Comparison of ENCODE assay signal across 20 cellular contexts in the genomic region with DNA sequence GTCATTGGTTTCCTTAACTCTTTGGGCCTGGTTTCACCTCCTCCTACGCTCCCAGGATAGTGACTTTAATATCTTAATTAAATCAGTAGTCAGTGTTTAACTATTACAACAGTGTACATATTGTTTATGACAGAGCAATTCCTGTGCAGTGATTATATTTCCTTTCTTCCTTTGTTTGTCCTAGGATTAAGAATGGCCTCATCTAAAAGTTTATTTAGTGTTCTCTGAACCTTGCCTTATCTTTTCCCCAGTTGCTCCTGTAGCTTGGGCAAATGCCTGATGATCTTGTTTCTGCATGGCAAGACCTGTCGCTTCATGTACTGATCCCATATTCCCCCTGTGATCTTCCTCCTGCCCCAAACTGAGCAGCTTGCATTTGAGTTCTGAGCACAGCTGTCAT.
A peak's percentile ranks its signal among the peaks of the same experiment; 100 is the strongest.
DNase-seq lines count a peak whose midpoint lies in the region; ATAC-seq and TF ChIP-seq lines count a peak whose summit lies in the region.
"Had no signal": no experiment of that assay in that cellular context is flagged by ENCODE, and none has a peak within 500 bp of the region (broad histone marks: within the 10 kb centered on the region; RNA-seq: fewer than 3 reads in every experiment).

No MANE protein-coding gene starts in this region.

- ATAC-seq in RWPE2 (ENCODE audit: low read depth) = peak; percentile 77
- ATAC-seq in left colon = peak; percentile 95
- ATAC-seq in GM21390 (IDR thresholded peaks at IDR 0.05; ENCODE audit: unreplicated experiment) = no peak

- H3K27ac ChIP-seq in RWPE2 (ENCODE audit: poor library complexity, severe bottlenecking) = no peak overlapping the region
- H3K27ac ChIP-seq: adrenal gland, cardiac muscle cell, left ventricle myocardium inferior had no signal

- no peak overlapping the region for H3K4me3 ChIP-seq in RWPE2 (ENCODE audit: severe bottlenecking)
- H3K4me3 ChIP-seq: adrenal gland, cardiac muscle cell, left ventricle myocardium inferior had no signal

- no peaks in the 10 kb centered on the region for H3K36me3 ChIP-seq in RWPE2 (ENCODE audit: low read depth)
- H3K36me3 ChIP-seq: adrenal gland, cardiac muscle cell, left ventricle myocardium inferior had no signal

- DNase-seq in DMS53 (lab: John Stamatoyannopoulos, UW) (peak; percentile 50), M059J (ENCODE audit: low read depth) (peak; percentile 22), RWPE2 (ENCODE audit: low spot score) (no peak), left colon (no peak), cortex of kidney (lab: John Stamatoyannopoulos, UW) (no peak), amniotic stem cell (lab: John Stamatoyannopoulos, UW) (no peak)
- DNase-seq: activated naive CD4-positive, alpha-beta T cell; activated T-cell treated with anti-CD3 and anti-CD28 coated beads, Interleukin-2, amount 50 U/mL, for 1 hour; adrenal gland; CD4-positive, alpha-beta T cell; DMS153; GDM1; left ventricle myocardium inferior; NCI-H1105; NCI-H2107; NCI-H774; OCI-M1; SHP77 treated with DMSO at 0.1 percent for 48 hours had no signal

- H3K27me3 ChIP-seq in RWPE2 (ENCODE audit: insufficient read depth, poor library complexity, severe bottlenecking) = no peaks in the 10 kb centered on the region
- H3K27me3 ChIP-seq: adrenal gland, cardiac muscle cell had no signal

- H3K9me3 ChIP-seq in RWPE2 (ENCODE audit: severe bottlenecking) = no peaks in the 10 kb centered on the region
- H3K9me3 ChIP-seq: adrenal gland, left ventricle myocardium inferior had no signal

- H3K4me1 ChIP-seq in RWPE2 (ENCODE audit: insufficient read depth, poor library complexity, severe bottlenecking) = peaks cover 3% of the 10 kb centered on the region
- H3K4me1 ChIP-seq: adrenal gland had no signal

- intact Hi-C loops in left colon (cut with DNase I, micrococcal nuclease) = no loop called here

- no peak for TF ChIP-seq CTCF in RWPE2 (IDR thresholded peaks at IDR 0.05; ENCODE audit: poor library complexity, severe bottlenecking)

Comparison
In these comparisons a context has a peak if more than half of its experiments do, and no peak if none do; other contexts are left out.
1. DNase-seq: peak in DMS53 (single experiment) and M059J (single experiment); none in RWPE2 (single experiment), left colon (0 of 2), cortex of kidney (single experiment) and amniotic stem cell (single experiment).